11 cellular contexts compared by ENCODE assay signal in genomic region chr1:39194398-39195051, GRCh38. TPM values are rescaled to one million over a fixed set of nuclear protein-coding genes. Genes with fewer than 3 reads are reported as not detected.
DNase-seq lines count a peak whose midpoint lies in the region; ATAC-seq and TF ChIP-seq lines count a peak whose summit lies in the region.
"Had no signal": no experiment of that assay in that cellular context is flagged by ENCODE, and none has a peak within 500 bp of the region (broad histone marks: within the 10 kb centered on the region; RNA-seq: fewer than 3 reads in every experiment).

No MANE protein-coding gene starts in this region.

- no peaks in the 10 kb centered on the region for H3K36me3 ChIP-seq in CD8-positive, alpha-beta T cell (ENCODE audit: insufficient read depth, low read length)
- H3K36me3 ChIP-seq in H7 (replicated peaks; ENCODE audit: control insufficient read depth, insufficient read depth, low read length) = no peaks in the 10 kb centered on the region

- H3K4me1 ChIP-seq in CD8-positive, alpha-beta T cell (ENCODE audit: insufficient read depth, low read length) = peaks cover 66% of the 10 kb centered on the region

- no peaks in the 10 kb centered on the region for H3K27me3 ChIP-seq in CD8-positive, alpha-beta T cell (ENCODE audit: insufficient read depth, low read length)
- no peaks in the 10 kb centered on the region for H3K27me3 ChIP-seq in H7 (ENCODE audit: control insufficient read depth, insufficient read depth, low read length)

- H3K9me3 Mint-ChIP-seq in CD8-positive, alpha-beta T cell = no peaks in the 10 kb centered on the region
- no peaks in the 10 kb centered on the region for H3K9me3 Mint-ChIP-seq in effector memory CD8-positive, alpha-beta T cell
- H3K9me3 Mint-ChIP-seq in osteocyte (ENCODE audit: unreplicated experiment) = no peaks in the 10 kb centered on the region
- H3K9me3 Mint-ChIP-seq: IgD-negative memory B cell had no signal

- peaks cover 74% of the 10 kb centered on the region for H3K4me1 Mint-ChIP-seq in CD8-positive, alpha-beta T cell (ENCODE audit: low read depth)
- H3K4me1 Mint-ChIP-seq in effector memory CD8-positive, alpha-beta T cell (ENCODE audit: low read depth in 2 of 2) = peaks cover 38 to 57% of the 10 kb centered on the region in 2 donors
- peaks cover 78% of the 10 kb centered on the region for H3K4me1 Mint-ChIP-seq in osteocyte (ENCODE audit: unreplicated experiment)

- POLR2A ChIA-PET in CD8-positive, alpha-beta T cell (lab: Charles Lee) = interaction anchor here (0.6 to 4.8 kb wide), 6 partner anchors 10 to 1152 kb away, joined by 3 to 35 read pairs (median 5); partner anchors contain the start of gene MACF1
- POLR2A ChIA-PET in RWPE1 (lab: Yijun Ruan, JAX; ENCODE audit: low non-redundant PET) = interaction anchor here (0.6 kb wide), 1 partner anchor 9 kb away, joined by 6 read pairs; no protein-coding TSS in a partner anchor

- TF ChIP-seq CTCF in CD8-positive, alpha-beta T cell (IDR thresholded peaks at IDR 0.05) = no peak
- TF ChIP-seq CTCF in RWPE1 (conservative IDR thresholded peaks at IDR 0.05; ENCODE audit: low read depth) (no peak), osteocyte (IDR thresholded peaks at IDR 0.05) (no peak)

- peak overlapping the region; percentile 43 for H3K4me3 Mint-ChIP-seq in CD8-positive, alpha-beta T cell
- peak overlapping the region; percentile 72 to 74 for H3K4me3 Mint-ChIP-seq in effector memory CD8-positive, alpha-beta T cell
- H3K4me3 Mint-ChIP-seq in osteocyte (ENCODE audit: unreplicated experiment) = no peak overlapping the region

- H3K4me3 ChIP-seq in CD8-positive, alpha-beta T cell (ENCODE audit: low read depth, low read length) = no peak overlapping the region
- H3K4me3 ChIP-seq in H7 (ENCODE audit: insufficient read depth, low read depth, low read length) = no peak overlapping the region

- H3K9me3 ChIP-seq in CD8-positive, alpha-beta T cell (ENCODE audit: low read length) = no peaks in the 10 kb centered on the region

- no peak for DNase-seq in CD8-positive, alpha-beta T cell
- DNase-seq in RWPE1 (ENCODE audit: low spot score) (no peak), osteocyte (ENCODE audit: extremely low spot score, unreplicated experiment) (no peak), H7 (no peak), GM19240 (ENCODE audit: insufficient read length, low spot score) (no peak), UCSD-AML1 (lab: John Stamatoyannopoulos, UW; ENCODE audit: unreplicated experiment) (no peak)
- no peak for DNase-seq in effector memory CD8-positive, alpha-beta T cell
- DNase-seq: DMS79; stimulated activated CD4-positive, alpha-beta T cell treated with anti-CD3 and anti-CD28 coated beads, Interleukin-12 subunit alpha, Interleukin-12 subunit beta, amount 100 ng/mL, for 4 hours had no signal

- H3K36me3 Mint-ChIP-seq in CD8-positive, alpha-beta T cell = no peaks in the 10 kb centered on the region
- peaks cover 17% of the 10 kb centered on the region for H3K36me3 Mint-ChIP-seq in effector memory CD8-positive, alpha-beta T cell (ENCODE audit: insufficient read depth)
- no peaks in the 10 kb centered on the region for H3K36me3 Mint-ChIP-seq in osteocyte (ENCODE audit: unreplicated experiment)

- peak overlapping the region; percentile 91 for H3K27ac Mint-ChIP-seq in CD8-positive, alpha-beta T cell
- peak overlapping the region; percentile 92 to 97 for H3K27ac Mint-ChIP-seq in effector memory CD8-positive, alpha-beta T cell
- peak overlapping the region; percentile 96 for H3K27ac Mint-ChIP-seq in osteocyte (ENCODE audit: unreplicated experiment)

- H3K27me3 Mint-ChIP-seq in CD8-positive, alpha-beta T cell (ENCODE audit: low read depth) = no peaks in the 10 kb centered on the region
- H3K27me3 Mint-ChIP-seq in effector memory CD8-positive, alpha-beta T cell = no peaks in the 10 kb centered on the region
- H3K27me3 Mint-ChIP-seq in osteocyte (ENCODE audit: unreplicated experiment) = no peaks in the 10 kb centered on the region
- H3K27me3 Mint-ChIP-seq: IgD-negative memory B cell had no signal

- no peak overlapping the region for H3K27ac ChIP-seq in CD8-positive, alpha-beta T cell (ENCODE audit: low read depth, low read length)
- peak overlapping the region; percentile 67 for H3K27ac ChIP-seq in RWPE1

- intact Hi-C loops in CD8-positive, alpha-beta T cell (cut with DNase I, micrococcal nuclease) = loop anchor here (5.0 to 10.0 kb wide), 7 partner anchors 33 to 1623 kb away; partner anchors contain the start of genes AKIRIN1 (in 1 of the 2) and PABPC4 (in 1 of the 2)

- ATAC-seq in CD8-positive, alpha-beta T cell = no peak
- ATAC-seq in effector memory CD8-positive, alpha-beta T cell (replicated peaks) = no peak
- ATAC-seq in GM19452 (IDR thresholded peaks at IDR 0.05; ENCODE audit: unreplicated experiment) = no peak

- CTCF ChIA-PET in CD8-positive, alpha-beta T cell (lab: Charles Lee) = interaction anchor here (0.6 to 15.5 kb wide), 13 partner anchors 11 to 195 kb away, joined by 3 to 622 read pairs (median 9); partner anchors contain the start of gene MACF1
- CTCF ChIA-PET in RWPE1 (lab: Yijun Ruan, JAX) = interaction anchor here (0.6 to 4.5 kb wide), 2 partner anchors 63 to 102 kb away, joined by 6 to 44 read pairs; no protein-coding TSS in a partner anchor

RNA-seq across cellular contexts. Expression of gene MACF1, which starts 10.0 kb away (rescaled TPM):
- 100 to 1,000 TPM; 184 to 193 TPM for total RNA-seq in CD8-positive, alpha-beta T cell
- 431 and 452 TPM in 2 replicates for total RNA-seq in osteocyte
- 102 and 152 TPM in 2 replicates for total RNA-seq in H7 (2014; rRNA removed; shearing (Covaris generic))
